In the genomic region with DNA sequence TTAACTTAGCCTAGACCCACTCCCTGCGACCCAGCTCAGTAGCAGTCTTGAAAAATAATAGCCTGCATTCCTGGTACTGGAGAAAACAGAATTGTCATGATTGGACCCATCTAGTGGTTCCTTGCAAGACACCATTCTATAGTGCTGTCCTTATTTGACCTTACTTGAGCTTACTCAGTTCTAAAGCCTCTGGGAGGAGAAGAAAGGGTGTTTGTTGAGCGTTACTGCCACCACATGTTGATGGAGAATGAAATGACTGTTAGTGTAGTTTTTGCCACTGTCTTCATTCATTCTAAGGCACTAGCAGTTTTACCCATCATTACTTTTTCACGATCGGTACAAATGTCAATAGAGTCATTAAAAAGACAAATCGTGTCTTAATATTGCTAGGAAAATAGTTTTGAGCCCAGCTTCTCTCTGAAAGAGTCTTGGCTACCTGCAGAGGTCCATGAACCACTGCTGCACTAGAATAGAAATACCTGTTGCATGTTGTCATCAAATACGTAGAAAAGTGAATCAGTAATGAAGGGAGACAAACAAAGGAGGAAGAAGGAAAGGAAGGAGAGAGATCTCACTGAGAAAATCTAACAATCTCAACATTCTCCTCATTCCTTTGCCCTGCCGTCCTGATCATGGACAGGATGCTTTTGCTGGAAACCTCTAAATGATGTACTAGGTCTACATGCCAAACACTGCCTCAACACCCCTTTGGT, we compare ENCODE assay signal across 12 cellular contexts.
A peak's percentile ranks its signal among the peaks of the same experiment; 100 is the strongest.
DNase-seq lines count a peak whose midpoint lies in the region; ATAC-seq and TF ChIP-seq lines count a peak whose summit lies in the region.
"Had no signal": no experiment of that assay in that cellular context is flagged by ENCODE, and none has a peak within 500 bp of the region (broad histone marks: within the 10 kb centered on the region; RNA-seq: fewer than 3 reads in every experiment).

No MANE protein-coding gene starts in this region.

- peak; percentile 14 for TF ChIP-seq CTCF in endodermal cell (conservative IDR thresholded peaks at IDR 0.05)

- peaks cover 10% of the 10 kb centered on the region for H3K27me3 Mint-ChIP-seq in activated T-cell treated with anti-CD3 and anti-CD28 coated beads, Interleukin-2, amount 50 U/mL, for 72 hours (ENCODE audit: low read depth)
- H3K27me3 Mint-ChIP-seq in activated T-cell treated with anti-CD3 and anti-CD28 coated beads, Interleukin-2, amount 50 U/mL, for 4 hours (ENCODE audit: low read depth) = no peaks in the 10 kb centered on the region
- H3K27me3 Mint-ChIP-seq in endodermal cell (ENCODE audit: insufficient read depth) = no peaks in the 10 kb centered on the region
- H3K27me3 Mint-ChIP-seq: stimulated activated naive CD8-positive, alpha-beta T cell treated with anti-CD3 and anti-CD28 coated beads, Interleukin-15, Interleukin-2, amounts not matched to agents 100 ng/mL and 50 ng/mL, for 24 hours had no signal

- no peak overlapping the region for H3K27ac ChIP-seq in endodermal cell (ENCODE audit: low read depth, low read length)

- H3K36me3 ChIP-seq in endodermal cell (ENCODE audit: control insufficient read depth, insufficient read depth, low read length) (no peaks in the 10 kb centered on the region), MG63 (no peaks in the 10 kb centered on the region)

- H3K9ac ChIP-seq in endodermal cell (ENCODE audit: extremely low read depth, low read length, poor library complexity, severe bottlenecking) = no peak overlapping the region

- H3K4me3 ChIP-seq in endodermal cell (ENCODE audit: low read length) (no peak overlapping the region), MG63 (no peak overlapping the region)

- no peak overlapping the region for H3K27ac Mint-ChIP-seq in activated T-cell treated with anti-CD3 and anti-CD28 coated beads, Interleukin-2, amount 50 U/mL, for 72 hours
- no peak overlapping the region for H3K27ac Mint-ChIP-seq in endodermal cell
- no peak overlapping the region for H3K27ac Mint-ChIP-seq in stimulated activated effector memory CD8-positive, alpha-beta T cell treated with anti-CD3 and anti-CD28 coated beads, Interleukin-12 subunit alpha, Interleukin-12 subunit beta, amount 100 ng/mL, for 72 hours
- H3K27ac Mint-ChIP-seq: stimulated activated naive CD8-positive, alpha-beta T cell treated with anti-CD3 and anti-CD28 coated beads, Interleukin-15, Interleukin-2, amounts not matched to agents 100 ng/mL and 50 ng/mL, for 24 hours had no signal

- peaks cover 5% of the 10 kb centered on the region for H3K4me1 Mint-ChIP-seq in activated T-cell treated with anti-CD3 and anti-CD28 coated beads, Interleukin-2, amount 50 U/mL, for 72 hours (ENCODE audit: low read depth)
- no peaks in the 10 kb centered on the region for H3K4me1 Mint-ChIP-seq in activated T-cell treated with anti-CD3 and anti-CD28 coated beads, Interleukin-2, amount 50 U/mL, for 4 hours (ENCODE audit: low read depth)
- peaks cover 25% of the 10 kb centered on the region for H3K4me1 Mint-ChIP-seq in endodermal cell
- no peaks in the 10 kb centered on the region for H3K4me1 Mint-ChIP-seq in stimulated activated effector memory CD8-positive, alpha-beta T cell treated with anti-CD3 and anti-CD28 coated beads, Interleukin-12 subunit alpha, Interleukin-12 subunit beta, amount 100 ng/mL, for 72 hours

- no peaks in the 10 kb centered on the region for H3K9me3 Mint-ChIP-seq in activated T-cell treated with anti-CD3 and anti-CD28 coated beads, Interleukin-2, amount 50 U/mL, for 72 hours
- H3K9me3 Mint-ChIP-seq in activated T-cell treated with anti-CD3 and anti-CD28 coated beads, Interleukin-2, amount 50 U/mL, for 4 hours = no peaks in the 10 kb centered on the region
- no peaks in the 10 kb centered on the region for H3K9me3 Mint-ChIP-seq in endodermal cell
- H3K9me3 Mint-ChIP-seq in stimulated activated effector memory CD8-positive, alpha-beta T cell treated with anti-CD3 and anti-CD28 coated beads, Interleukin-12 subunit alpha, Interleukin-12 subunit beta, amount 100 ng/mL, for 72 hours = no peaks in the 10 kb centered on the region
- H3K9me3 Mint-ChIP-seq: stimulated activated naive CD8-positive, alpha-beta T cell treated with anti-CD3 and anti-CD28 coated beads, Interleukin-15, Interleukin-2, amounts not matched to agents 100 ng/mL and 50 ng/mL, for 24 hours had no signal

- peak; percentile 79 to 87 for ATAC-seq in activated T-cell treated with anti-CD3 and anti-CD28 coated beads, Interleukin-2, amount 50 U/mL, for 72 hours (replicated peaks in 1 of 2)
- ATAC-seq in activated T-cell treated with anti-CD3 and anti-CD28 coated beads, Interleukin-2, amount 50 U/mL, for 4 hours = no peak
- ATAC-seq in stimulated activated effector memory CD8-positive, alpha-beta T cell treated with anti-CD3 and anti-CD28 coated beads, Interleukin-12 subunit alpha, Interleukin-12 subunit beta, amount 100 ng/mL, for 72 hours = peak; percentile 77

- no peaks in the 10 kb centered on the region for H3K4me1 ChIP-seq in endodermal cell (ENCODE audit: control insufficient read depth, insufficient read depth, low read length)

- H3K27me3 ChIP-seq in endodermal cell (ENCODE audit: control insufficient read depth, insufficient read depth, low read length, poor library complexity, severe bottlenecking) (no peaks in the 10 kb centered on the region), MG63 (peaks cover 11% of the 10 kb centered on the region; the same call in 1 of the 2 replicates)

- DNase-seq in activated T-cell treated with anti-CD3 and anti-CD28 coated beads, Interleukin-2, amount 50 U/mL, for 72 hours = no peak
- no peak for DNase-seq in activated T-cell treated with anti-CD3 and anti-CD28 coated beads, Interleukin-2, amount 50 U/mL, for 4 hours
- DNase-seq in NCI-H226 = peak; percentile 25
- no peak for DNase-seq in endodermal cell
- no peak for DNase-seq in stimulated activated effector memory CD8-positive, alpha-beta T cell treated with anti-CD3 and anti-CD28 coated beads, Interleukin-12 subunit alpha, Interleukin-12 subunit beta, amount 100 ng/mL, for 72 hours (ENCODE audit: low spot score in 2 of 2)
- no peak for DNase-seq in MG63
- DNase-seq in Ammon's horn (ENCODE audit: low spot score) = no peak
- no peak for DNase-seq in NCI-H2196 (lab: John Stamatoyannopoulos, UW; ENCODE audit: unreplicated experiment)
- DNase-seq: activated T-cell treated with anti-CD3 and anti-CD28 coated beads, Interleukin-2, amount 50 U/mL, for 1 hour; NCI-H1105; stimulated activated CD4-positive, alpha-beta T cell treated with anti-CD3 and anti-CD28 coated beads, Interleukin-1b, Interleukin-23, amount 100 ng/mL, for 48 hours had no signal

- H3K9me3 ChIP-seq in endodermal cell (ENCODE audit: control insufficient read depth, low read length) (peaks cover 4% of the 10 kb centered on the region), MG63 (no peaks in the 10 kb centered on the region)

- 75 to 100% methylated on average over 4 to 7 of the region's 7 CpGs for WGBS in endodermal cell (ENCODE audit: insufficient coverage in 1 of 2, insufficient read length in 1 of 2), 2 experiments

- no peak overlapping the region for H3K4me3 Mint-ChIP-seq in activated T-cell treated with anti-CD3 and anti-CD28 coated beads, Interleukin-2, amount 50 U/mL, for 72 hours
- H3K4me3 Mint-ChIP-seq in activated T-cell treated with anti-CD3 and anti-CD28 coated beads, Interleukin-2, amount 50 U/mL, for 4 hours = no peak overlapping the region
- H3K4me3 Mint-ChIP-seq in endodermal cell = no peak overlapping the region
- H3K4me3 Mint-ChIP-seq in stimulated activated effector memory CD8-positive, alpha-beta T cell treated with anti-CD3 and anti-CD28 coated beads, Interleukin-12 subunit alpha, Interleukin-12 subunit beta, amount 100 ng/mL, for 72 hours = no peak overlapping the region
- H3K4me3 Mint-ChIP-seq: stimulated activated naive CD8-positive, alpha-beta T cell treated with anti-CD3 and anti-CD28 coated beads, Interleukin-15, Interleukin-2, amounts not matched to agents 100 ng/mL and 50 ng/mL, for 24 hours had no signal

- no peaks in the 10 kb centered on the region for H3K36me3 Mint-ChIP-seq in activated T-cell treated with anti-CD3 and anti-CD28 coated beads, Interleukin-2, amount 50 U/mL, for 72 hours (ENCODE audit: insufficient read depth in 2 of 2)
- no peaks in the 10 kb centered on the region for H3K36me3 Mint-ChIP-seq in activated T-cell treated with anti-CD3 and anti-CD28 coated beads, Interleukin-2, amount 50 U/mL, for 4 hours (ENCODE audit: insufficient read depth)
- H3K36me3 Mint-ChIP-seq in endodermal cell (ENCODE audit: low read depth) = no peaks in the 10 kb centered on the region
- no peaks in the 10 kb centered on the region for H3K36me3 Mint-ChIP-seq in stimulated activated effector memory CD8-positive, alpha-beta T cell treated with anti-CD3 and anti-CD28 coated beads, Interleukin-12 subunit alpha, Interleukin-12 subunit beta, amount 100 ng/mL, for 72 hours

Comparison
In these comparisons a context has a peak if more than half of its experiments do, and no peak if none do; other contexts are left out.
1. ATAC-seq: peak in activated T-cell treated with anti-CD3 and anti-CD28 coated beads, Interleukin-2, amount 50 U/mL, for 72 hours (2 of 2) and stimulated activated effector memory CD8-positive, alpha-beta T cell treated with anti-CD3 and anti-CD28 coated beads, Interleukin-12 subunit alpha, Interleukin-12 subunit beta, amount 100 ng/mL, for 72 hours (single experiment); none in activated T-cell treated with anti-CD3 and anti-CD28 coated beads, Interleukin-2, amount 50 U/mL, for 4 hours (0 of 2).